ENCODE assay signal across 22 cellular contexts in genomic region chr12:114547636-114548035, GRCh38.
DNase-seq lines count a peak whose midpoint lies in the region; ATAC-seq and TF ChIP-seq lines count a peak whose summit lies in the region.
"Had no signal": no experiment of that assay in that cellular context is flagged by ENCODE, and none has a peak within 500 bp of the region (broad histone marks: within the 10 kb centered on the region; RNA-seq: fewer than 3 reads in every experiment).

No MANE protein-coding gene starts in this region.

- DNase-seq in IMR-90, result no peak
- DNase-seq in NCI-H146 treated with DMSO at 0.1 percent for 48 hours (lab: John Stamatoyannopoulos, UW; ENCODE audit: unreplicated experiment), result peak; percentile 14
- DNase-seq in WTC11 (ENCODE audit: low spot score), result no peak
- DNase-seq in nephron progenitor cell, result peak; percentile 17
- no peak for DNase-seq in natural killer cell
- no peak for DNase-seq in stimulated activated naive CD4-positive, alpha-beta T cell (lab: John Stamatoyannopoulos, UW)
- DNase-seq: CD8-positive, alpha-beta T cell; DND-41; H9; KG1; NCI-H1105; NCI-H1930; NCI-H2171 treated with DMSO at 0.1 percent for 48 hours; NCI-H446 treated with DMSO at 0.1 percent for 48 hours; NCI-H526 treated with DMSO at 0.1 percent for 48 hours; Peyer's patch; T-cell had no signal

- no peak overlapping the region for H3K23ac ChIP-seq in IMR-90 (ENCODE audit: low read depth, low read length)

- H3K27ac Mint-ChIP-seq in WTC11 (no peak overlapping the region), nephron progenitor cell (no peak overlapping the region), natural killer cell (no peak overlapping the region)
- H3K27ac Mint-ChIP-seq: CD8-positive, alpha-beta T cell; H9; T-cell had no signal

- H2BK120ac ChIP-seq in IMR-90 (ENCODE audit: low read depth, low read length), result no peak overlapping the region

- peaks cover 6% of the 10 kb centered on the region; the same call in 1 of the 2 replicates for H3K36me3 Mint-ChIP-seq in WTC11
- no peaks in the 10 kb centered on the region for H3K36me3 Mint-ChIP-seq in nephron progenitor cell (ENCODE audit: low read depth)
- no peaks in the 10 kb centered on the region for H3K36me3 Mint-ChIP-seq in natural killer cell
- H3K36me3 Mint-ChIP-seq: CD8-positive, alpha-beta T cell; T-cell had no signal

- H2AK9ac ChIP-seq in IMR-90 (replicated peaks; ENCODE audit: low read depth, low read length, poor library complexity), result no peak overlapping the region

- no peak overlapping the region for H3K4me2 ChIP-seq in IMR-90 (ENCODE audit: low read depth, low read length)
- H3K4me2 ChIP-seq: BLaER1 treated with 17β-estradiol and CSF1 and Interleukin-3, amounts not matched to agents 10 nM and 100 nM had no signal

- no peaks in the 10 kb centered on the region for H3K9me1 ChIP-seq in IMR-90 (ENCODE audit: insufficient read depth, low read length)

- no peak overlapping the region for H2BK20ac ChIP-seq in IMR-90 (ENCODE audit: low read depth, low read length)

- WGBS in IMR-90 (ENCODE audit: extremely low coverage in 2 of 2, insufficient read length in 1 of 2), 2 experiments, result no CpG with 5 or more reads among the region's 1 CpG

- no peaks in the 10 kb centered on the region for H4K20me1 ChIP-seq in IMR-90 (ENCODE audit: insufficient read depth, low read length)
- H4K20me1 ChIP-seq: BLaER1 treated with 17β-estradiol and CSF1 and Interleukin-3, amounts not matched to agents 10 nM and 100 nM had no signal

- no peak overlapping the region for H3K14ac ChIP-seq in IMR-90 (replicated peaks; ENCODE audit: low read depth, low read length)

- H3K9ac ChIP-seq in IMR-90 (ENCODE audit: low read depth, low read length), result no peak overlapping the region
- H3K9ac ChIP-seq: BLaER1 treated with 17β-estradiol and CSF1 and Interleukin-3, amounts not matched to agents 10 nM and 100 nM had no signal

- no peak overlapping the region for H2BK5ac ChIP-seq in IMR-90 (ENCODE audit: low read depth, low read length, poor library complexity, severe bottlenecking)

- no peak overlapping the region for H3K4me3 ChIP-seq in IMR-90 (ENCODE audit: insufficient read depth, low read depth, low read length)
- H3K4me3 ChIP-seq: BLaER1 treated with 17β-estradiol and CSF1 and Interleukin-3, amounts not matched to agents 10 nM and 100 nM; GM12878; Peyer's patch had no signal

- no peak overlapping the region for H3K27ac ChIP-seq in IMR-90 (ENCODE audit: insufficient read depth, low read length)
- H3K27ac ChIP-seq: BLaER1 treated with 17β-estradiol and CSF1 and Interleukin-3, amounts not matched to agents 10 nM and 100 nM; Peyer's patch had no signal

- in situ Hi-C loops in IMR-90 (cut with MboI; ENCODE audit: low sequenced_read_pairs), result no loop called here

- H3K56ac ChIP-seq in IMR-90 (ENCODE audit: extremely low read depth, insufficient read depth, low read length), result no peak overlapping the region

- BruUV-seq in IMR-90 (replicated peaks; lab: Mats Ljungman, UMichigan), result no TSS peak

- no peaks in the 10 kb centered on the region for H3K79me1 ChIP-seq in IMR-90 (ENCODE audit: low read depth in 1 of 2, low read length in 2 of 2)

- TF ChIP-seq POLR2A in IMR-90 (IDR thresholded peaks at IDR 0.05; ENCODE audit: low read depth, low read length), result no peak

- no peak for TF ChIP-seq CTCF in IMR-90 (conservative IDR thresholded peaks at IDR 0.05; ENCODE audit: low read depth, low read length)
- no peak for TF ChIP-seq CTCF in WTC11 (IDR thresholded peaks at IDR 0.05)
- TF ChIP-seq CTCF in nephron progenitor cell (IDR thresholded peaks at IDR 0.05), result no peak
- no peak for TF ChIP-seq CTCF in natural killer cell (IDR thresholded peaks at IDR 0.05)

- no peak overlapping the region for H3K18ac ChIP-seq in IMR-90 (ENCODE audit: low read depth, low read length)

- CTCF ChIA-PET in IMR-90 (lab: Yijun Ruan, JAX) (no interaction called here), WTC11 (lab: Charles Lee) (interaction anchor here (1.1 to 1.2 kb wide), 2 partner anchors 68 to 680 kb away, joined by 3 read pairs; no protein-coding TSS in a partner anchor)

- no peak overlapping the region for H3K4ac ChIP-seq in IMR-90 (ENCODE audit: low read depth, low read length)

- no peaks in the 10 kb centered on the region for H3K4me1 ChIP-seq in IMR-90 (ENCODE audit: control insufficient read depth, insufficient read depth, low read length)
- H3K4me1 ChIP-seq: BLaER1 treated with 17β-estradiol and CSF1 and Interleukin-3, amounts not matched to agents 10 nM and 100 nM; Peyer's patch had no signal

- H3K9me3 ChIP-seq in IMR-90 (ENCODE audit: control insufficient read depth, insufficient read depth, low read length), result no peaks in the 10 kb centered on the region
- H3K9me3 ChIP-seq: Peyer's patch had no signal

- POLR2A ChIA-PET in IMR-90 (lab: Charles Lee; ENCODE audit: unreplicated experiment) (no interaction called here), WTC11 (lab: Charles Lee) (no interaction called here)

- no peaks in the 10 kb centered on the region for H3K36me3 ChIP-seq in IMR-90 (ENCODE audit: control insufficient read depth, insufficient read depth, low read length)
- H3K36me3 ChIP-seq: BLaER1 treated with 17β-estradiol and CSF1 and Interleukin-3, amounts not matched to agents 10 nM and 100 nM; Peyer's patch had no signal

- no peak overlapping the region for H4K8ac ChIP-seq in IMR-90 (ENCODE audit: low read depth in 2 of 2, low read length in 2 of 2)

- H3K4me1 Mint-ChIP-seq in WTC11 (peaks cover 15% of the 10 kb centered on the region), nephron progenitor cell (peaks cover 11% of the 10 kb centered on the region), natural killer cell (no peaks in the 10 kb centered on the region)
- H3K4me1 Mint-ChIP-seq: T-cell had no signal

- H4K5ac ChIP-seq in IMR-90 (ENCODE audit: low read depth, low read length), result no peak overlapping the region

- no peak for TF ChIP-seq RAD21 in IMR-90 (IDR thresholded peaks at IDR 0.05; ENCODE audit: low read length)

- intact Hi-C loops in IMR-90 (cut with micrococcal nuclease) (no loop called here), natural killer cell (cut with micrococcal nuclease) (no loop called here)

- no peak overlapping the region for H4K91ac ChIP-seq in IMR-90 (ENCODE audit: insufficient read depth, low read depth, low read length)

- no peaks in the 10 kb centered on the region for H3K27me3 Mint-ChIP-seq in WTC11 (ENCODE audit: low read depth)
- H3K27me3 Mint-ChIP-seq in nephron progenitor cell (ENCODE audit: low read depth, poor library complexity), result peaks cover 5% of the 10 kb centered on the region
- H3K27me3 Mint-ChIP-seq in natural killer cell (ENCODE audit: low read depth in 2 of 2), result no peaks in the 10 kb centered on the region

- H3K9me3 Mint-ChIP-seq in WTC11 (peaks cover 16% of the 10 kb centered on the region), nephron progenitor cell (no peaks in the 10 kb centered on the region), natural killer cell (no peaks in the 10 kb centered on the region)
- H3K9me3 Mint-ChIP-seq: T-cell had no signal

- H2AK5ac ChIP-seq in IMR-90 (ENCODE audit: low read depth, low read length), result no peak overlapping the region

- ATAC-seq in IMR-90 (ENCODE audit: low read depth) (no peak), WTC11 (no peak; the same call in 1 of the 2 replicates), HG02981 (IDR thresholded peaks at IDR 0.05; ENCODE audit: unreplicated experiment) (no peak), natural killer cell (no peak), HG02678 (IDR thresholded peaks at IDR 0.05; ENCODE audit: unreplicated experiment) (no peak)
- ATAC-seq: CD8-positive, alpha-beta T cell; GM12878; SK-N-SH treated with all-trans-retinoic acid at 6 μM for 48 hours had no signal

- no peak overlapping the region for H3K4me3 Mint-ChIP-seq in WTC11
- no peak overlapping the region for H3K4me3 Mint-ChIP-seq in nephron progenitor cell
- no peak overlapping the region for H3K4me3 Mint-ChIP-seq in natural killer cell
- H3K4me3 Mint-ChIP-seq: CD8-positive, alpha-beta T cell; H9; T-cell had no signal

- peak overlapping the region; percentile 11 for H2AFZ ChIP-seq in IMR-90 (replicated peaks; ENCODE audit: low read length, poor library complexity)

- H3K27me3 ChIP-seq in IMR-90 (ENCODE audit: control insufficient read depth, insufficient read depth, low read length), result no peaks in the 10 kb centered on the region; the same call in none of the 2 replicates
- H3K27me3 ChIP-seq: BLaER1 treated with 17β-estradiol and CSF1 and Interleukin-3, amounts not matched to agents 10 nM and 100 nM; Peyer's patch had no signal

- H2BK15ac ChIP-seq in IMR-90 (ENCODE audit: low read depth, low read length), result no peak overlapping the region

- dilution Hi-C loops in IMR-90 (cut with HindIII; ENCODE audit: low sequenced_read_pairs, unreplicated experiment), result no loop called here

TF ChIP-seq in IMR-90, 13 proteins besides CTCF, POLR2A, EP300 and RAD21 (continues in another document):
- TF ChIP-seq, protein P1, sequence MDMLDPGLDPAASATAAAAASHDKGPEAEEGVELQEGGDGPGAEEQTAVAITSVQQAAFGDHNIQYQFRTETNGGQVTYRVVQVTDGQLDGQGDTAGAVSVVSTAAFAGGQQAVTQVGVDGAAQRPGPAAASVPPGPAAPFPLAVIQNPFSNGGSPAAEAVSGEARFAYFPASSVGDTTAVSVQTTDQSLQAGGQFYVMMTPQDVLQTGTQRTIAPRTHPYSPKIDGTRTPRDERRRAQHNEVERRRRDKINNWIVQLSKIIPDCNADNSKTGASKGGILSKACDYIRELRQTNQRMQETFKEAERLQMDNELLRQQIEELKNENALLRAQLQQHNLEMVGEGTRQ (IDR thresholded peaks at IDR 0.05; ENCODE audit: low read depth, low read length), result no peak
- TF ChIP-seq RFX5 (IDR thresholded peaks at IDR 0.05; ENCODE audit: low read depth, low read length), result no peak

TF ChIP-seq in WTC11, 78 proteins besides CTCF, POLR2A, EP300 and RAD21 (continues in another document):
- TF ChIP-seq, protein P2, sequence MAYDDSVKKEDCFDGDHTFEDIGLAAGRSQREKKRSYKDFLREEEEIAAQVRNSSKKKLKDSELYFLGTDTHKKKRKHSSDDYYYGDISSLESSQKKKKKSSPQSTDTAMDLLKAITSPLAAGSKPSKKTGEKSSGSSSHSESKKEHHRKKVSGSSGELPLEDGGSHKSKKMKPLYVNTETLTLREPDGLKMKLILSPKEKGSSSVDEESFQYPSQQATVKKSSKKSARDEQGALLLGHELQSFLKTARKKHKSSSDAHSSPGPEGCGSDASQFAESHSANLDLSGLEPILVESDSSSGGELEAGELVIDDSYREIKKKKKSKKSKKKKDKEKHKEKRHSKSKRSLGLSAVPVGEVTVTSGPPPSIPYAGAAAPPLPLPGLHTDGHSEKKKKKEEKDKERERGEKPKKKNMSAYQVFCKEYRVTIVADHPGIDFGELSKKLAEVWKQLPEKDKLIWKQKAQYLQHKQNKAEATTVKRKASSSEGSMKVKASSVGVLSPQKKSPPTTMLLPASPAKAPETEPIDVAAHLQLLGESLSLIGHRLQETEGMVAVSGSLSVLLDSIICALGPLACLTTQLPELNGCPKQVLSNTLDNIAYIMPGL (CRISPR knock-in tag; IDR thresholded peaks at IDR 0.05), result no peak
- TF ChIP-seq ZNF423 (CRISPR knock-in tag; IDR thresholded peaks at IDR 0.05), result peak; percentile 34; the same call in 1 of the 2 replicates

Comparison
In these comparisons a context has a peak if more than half of its experiments do, and no peak if none do; other contexts are left out.
1. DNase-seq: peak in NCI-H146 treated with DMSO at 0.1 percent for 48 hours (single experiment) and nephron progenitor cell (single experiment); none in IMR-90 (single experiment), WTC11 (single experiment), natural killer cell (single experiment) and stimulated activated naive CD4-positive, alpha-beta T cell (0 of 6).